In the genomic region with DNA sequence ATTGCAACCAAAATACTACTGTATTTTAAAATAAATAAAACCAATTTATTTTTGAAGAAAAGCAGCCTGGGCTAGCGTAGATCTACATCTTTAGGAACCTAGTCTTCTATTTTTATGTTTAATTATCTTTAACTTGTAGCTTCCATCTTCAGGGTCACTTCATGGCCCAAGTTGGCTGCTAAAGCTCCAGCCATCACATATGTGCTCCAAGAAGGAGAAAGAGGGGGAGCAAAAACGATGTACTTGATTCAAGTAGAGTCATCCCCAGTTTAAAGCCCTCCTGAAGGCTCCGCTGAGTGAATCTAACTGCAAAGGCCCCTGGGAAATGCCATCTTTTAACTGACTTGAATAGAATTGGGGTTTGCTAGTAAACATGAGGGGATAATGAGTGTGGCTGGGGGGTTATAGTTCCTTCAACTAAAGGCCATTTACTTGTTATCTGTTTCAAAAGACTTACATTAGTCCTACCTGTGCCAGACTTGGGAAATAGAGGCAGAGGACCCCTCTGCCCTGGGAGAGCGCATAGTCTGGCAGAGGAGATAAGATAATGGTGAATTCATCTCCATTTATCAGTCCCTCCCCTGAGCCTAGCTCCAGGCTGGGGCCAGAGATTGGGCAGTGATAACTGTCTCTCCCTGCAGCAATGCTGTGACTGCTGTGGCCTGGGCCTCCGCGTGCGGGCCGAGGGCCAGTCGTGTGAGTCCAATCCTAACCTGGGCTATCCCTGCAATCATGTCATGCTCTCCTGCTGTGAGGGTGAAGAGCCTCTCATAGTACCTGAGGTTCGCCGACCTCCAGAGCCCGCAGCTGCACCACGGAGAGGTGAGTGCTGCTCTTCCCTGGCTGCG, we compare ENCODE assay signal across 16 cellular contexts.
"Had no signal": no experiment of that assay in that cellular context is flagged by ENCODE, and none has a peak within 500 bp of the region (broad histone marks: within the 10 kb centered on the region; RNA-seq: fewer than 3 reads in every experiment).

No MANE protein-coding gene starts in this region.

- H3K4me1 ChIP-seq: foreskin keratinocyte, lower lobe of right lung, sigmoid colon, stomach, upper lobe of left lung had no signal

- H3K4me1 Mint-ChIP-seq: endodermal cell, naive B cell had no signal

- ATAC-seq: foreskin keratinocyte had no signal

- DNase-seq: effector CD4-positive, alpha-beta T cell; endodermal cell; head of caudate nucleus; hippocampal formation; lower lobe of right lung; naive B cell; stimulated activated CD4-positive, alpha-beta T cell treated with anti-CD3 and anti-CD28 coated beads, Interleukin-12 subunit alpha, Interleukin-12 subunit beta, amount 100 ng/mL, for 4 hours; stimulated activated naive CD4-positive, alpha-beta T cell; stomach had no signal

- H3K27me3 ChIP-seq: foreskin keratinocyte, sigmoid colon, upper lobe of left lung, vagina had no signal

- H3K36me3 ChIP-seq: lower lobe of right lung, sigmoid colon, stomach, upper lobe of left lung, vagina had no signal

- H3K4me3 Mint-ChIP-seq: endodermal cell, memory B cell, naive B cell had no signal

- H3K27ac Mint-ChIP-seq: endodermal cell, memory B cell had no signal

- H3K27ac ChIP-seq: coronary artery, foreskin keratinocyte, lower lobe of right lung, sigmoid colon, stomach, upper lobe of left lung, vagina had no signal

- H3K9me3 ChIP-seq: lower lobe of right lung, upper lobe of left lung, vagina had no signal

- H3K4me3 ChIP-seq: coronary artery, lower lobe of right lung, sigmoid colon, skin epidermis, stomach, upper lobe of left lung, vagina had no signal
